ENCODE assay signal across 39 cellular contexts in the genomic region with DNA sequence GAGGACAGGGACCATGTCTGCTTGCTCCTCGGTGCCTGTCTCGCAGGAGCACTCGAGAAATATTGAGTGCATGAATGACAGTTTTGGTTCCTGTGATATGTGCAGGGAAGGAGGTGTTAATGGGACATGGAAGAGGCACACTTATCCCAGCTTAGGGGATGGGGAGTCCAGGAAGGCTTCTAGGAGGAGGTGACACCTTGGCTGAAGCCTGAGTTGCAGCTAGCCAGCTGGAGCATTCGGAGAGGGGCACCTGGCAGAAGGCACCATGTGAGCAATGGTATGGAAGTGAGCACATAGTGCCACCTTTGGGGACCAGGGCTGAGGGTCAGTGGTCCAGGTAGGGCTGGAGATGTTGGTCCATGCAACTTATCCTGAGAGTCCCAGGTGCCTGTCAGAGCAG. TPM values are rescaled to one million over a fixed set of nuclear protein-coding genes. Genes with fewer than 3 reads are reported as not detected.
"Had no signal": no experiment of that assay in that cellular context is flagged by ENCODE, and none has a peak within 500 bp of the region (broad histone marks: within the 10 kb centered on the region; RNA-seq: fewer than 3 reads in every experiment).

No MANE protein-coding gene starts in this region.

- ATAC-seq: activated CD8-positive, alpha-beta memory T cell treated with anti-CD3 and anti-CD28 coated beads, Interleukin-2, amount 10 ng/mL, durations not matched to agents 7 days and 5 days; activated naive CD8-positive, alpha-beta T cell treated with anti-CD3 and anti-CD28 coated beads, Interleukin-2, amount 50 U/mL, for 24 hours; PC-3 had no signal

- H3K36me3 ChIP-seq: Peyer's patch had no signal

- FAIRE-seq: bronchial epithelial cell had no signal

- H3K27ac Mint-ChIP-seq: activated B cell treated with CpG ODN at 0.5 μM for 24 hours; activated CD4-positive, alpha-beta memory T cell treated with anti-CD3 and anti-CD28 coated beads for 36 hours; activated CD8-positive, alpha-beta memory T cell treated with anti-CD3 and anti-CD28 coated beads, Interleukin-2, amount 10 ng/mL, durations not matched to agents 7 days and 5 days; activated naive CD4-positive, alpha-beta T cell treated with anti-CD3 and anti-CD28 coated beads, Interleukin-2, amount 10 ng/mL, durations not matched to agents 7 days and 5 days; activated naive CD8-positive, alpha-beta T cell; activated naive CD8-positive, alpha-beta T cell treated with anti-CD3 and anti-CD28 coated beads, Interleukin-2, amount 50 U/mL, for 24 hours had no signal

- H3K4me2 ChIP-seq: KMS-11 had no signal

- H3K9me3 Mint-ChIP-seq: activated B cell treated with CpG ODN at 0.5 μM for 24 hours; activated CD4-positive, alpha-beta memory T cell treated with anti-CD3 and anti-CD28 coated beads for 36 hours; activated naive CD4-positive, alpha-beta T cell treated with anti-CD3 and anti-CD28 coated beads, Interleukin-2, amount 10 ng/mL, durations not matched to agents 7 days and 5 days; activated naive CD8-positive, alpha-beta T cell treated with anti-CD3 and anti-CD28 coated beads, Interleukin-2, amount 50 U/mL, for 24 hours had no signal

- H3K27me3 Mint-ChIP-seq: activated CD4-positive, alpha-beta memory T cell treated with anti-CD3 and anti-CD28 coated beads for 36 hours; activated naive CD8-positive, alpha-beta T cell; brain had no signal

- H3K9me3 ChIP-seq: Peyer's patch had no signal

- H3K27me3 ChIP-seq: Peyer's patch had no signal

- H3K4me1 Mint-ChIP-seq: activated B cell treated with CpG ODN at 0.5 μM for 24 hours; activated CD8-positive, alpha-beta memory T cell treated with anti-CD3 and anti-CD28 coated beads, Interleukin-2, amount 10 ng/mL, durations not matched to agents 7 days and 5 days; activated naive CD4-positive, alpha-beta T cell treated with anti-CD3 and anti-CD28 coated beads, Interleukin-2, amount 10 ng/mL, durations not matched to agents 7 days and 5 days; activated naive CD8-positive, alpha-beta T cell treated with anti-CD3 and anti-CD28 coated beads, Interleukin-2, amount 50 U/mL, for 24 hours had no signal

- H3K27ac ChIP-seq: KMS-11, Peyer's patch, VCaP had no signal

- DNase-seq: activated B cell treated with CpG ODN at 0.5 μM for 24 hours; activated CD4-positive, alpha-beta memory T cell treated with anti-CD3 and anti-CD28 coated beads for 36 hours; activated CD4-positive, alpha-beta T cell treated with anti-CD3 and anti-CD28 coated beads for 4 hours; activated CD4-positive, alpha-beta T cell treated with anti-CD3 and anti-CD28 coated beads, Interleukin-2, amount 50 U/mL, for 1 hour; activated CD4-positive, CD25-positive, alpha-beta regulatory T cell treated with anti-CD3 and anti-CD28 coated beads, Interleukin-2, amount 50 U/mL, for 72 hours; activated CD8-positive, alpha-beta memory T cell treated with anti-CD3 and anti-CD28 coated beads for 24 hours; activated CD8-positive, alpha-beta memory T cell treated with anti-CD3 and anti-CD28 coated beads, Interleukin-2, amount 10 ng/mL, durations not matched to agents 7 days and 5 days; activated CD8-positive, alpha-beta memory T cell treated with anti-CD3 and anti-CD28 coated beads, Interleukin-2, amount 50 U/mL, for 48 hours; activated effector memory CD4-positive, alpha-beta T cell treated with Interleukin-2 at 50 U/mL for 16 hours; activated naive CD4-positive, alpha-beta T cell treated with anti-CD3 and anti-CD28 coated beads, Interleukin-2, amount 10 ng/mL, durations not matched to agents 7 days and 5 days; activated naive CD8-positive, alpha-beta T cell treated with anti-CD3 and anti-CD28 coated beads, Interleukin-2, amount 50 U/mL, for 24 hours; activated T-cell treated with anti-CD3 and anti-CD28 coated beads, Interleukin-2, amount 50 U/mL, for 48 hours; anterior cingulate cortex; caudate nucleus; MM.1S; MV-4-11; NCI-H1092; NCI-H1436 treated with DMSO at 0.1 percent for 48 hours; NCI-H1694 treated with DMSO at 0.1 percent for 48 hours; NCI-H2029; NCI-H2107; NCI-H2171; NCI-H510A; NCI-H526; NCI-H748 treated with DMSO at 0.1 percent for 48 hours; NK-92 treated with Interleukin-12 subunit alpha and Interleukin-12 subunit beta, amount 100 ng/mL, for 24 hours; PC-3; Peyer's patch; RPMI8226; SW 1271; T-helper 1 cell; T-helper 2 cell; T-helper 9 cell had no signal

- H3K36me3 Mint-ChIP-seq: activated CD4-positive, alpha-beta memory T cell treated with anti-CD3 and anti-CD28 coated beads for 36 hours; activated CD8-positive, alpha-beta memory T cell treated with anti-CD3 and anti-CD28 coated beads, Interleukin-2, amount 10 ng/mL, durations not matched to agents 7 days and 5 days; activated naive CD4-positive, alpha-beta T cell treated with anti-CD3 and anti-CD28 coated beads, Interleukin-2, amount 10 ng/mL, durations not matched to agents 7 days and 5 days; activated naive CD8-positive, alpha-beta T cell; brain had no signal

- H3K9ac ChIP-seq: KMS-11 had no signal

- H3K4me3 ChIP-seq: Peyer's patch had no signal

- H3K4me3 Mint-ChIP-seq: activated B cell treated with CpG ODN at 0.5 μM for 24 hours; activated CD4-positive, alpha-beta memory T cell treated with anti-CD3 and anti-CD28 coated beads for 36 hours; activated CD8-positive, alpha-beta memory T cell treated with anti-CD3 and anti-CD28 coated beads, Interleukin-2, amount 10 ng/mL, durations not matched to agents 7 days and 5 days; activated naive CD4-positive, alpha-beta T cell treated with anti-CD3 and anti-CD28 coated beads, Interleukin-2, amount 10 ng/mL, durations not matched to agents 7 days and 5 days; activated naive CD8-positive, alpha-beta T cell; activated naive CD8-positive, alpha-beta T cell treated with anti-CD3 and anti-CD28 coated beads, Interleukin-2, amount 50 U/mL, for 24 hours; brain had no signal

RNA-seq across cellular contexts. Expression of a gene that starts 18.9 kb away (rescaled TPM):
- total RNA-seq: bronchial epithelial cell, LHCN-M2 had no signal

RNA-seq across cellular contexts. Expression of a gene that starts 50.4 kb away (rescaled TPM):
- total RNA-seq: activated B cell treated with CpG ODN at 0.5 μM for 24 hours; activated CD4-positive, alpha-beta memory T cell treated with anti-CD3 and anti-CD28 coated beads for 36 hours; activated CD8-positive, alpha-beta memory T cell treated with anti-CD3 and anti-CD28 coated beads, Interleukin-2, amount 10 ng/mL, durations not matched to agents 7 days and 5 days; bronchial epithelial cell; LHCN-M2; PC-3; Peyer's patch had no signal
